In the genomic region with DNA sequence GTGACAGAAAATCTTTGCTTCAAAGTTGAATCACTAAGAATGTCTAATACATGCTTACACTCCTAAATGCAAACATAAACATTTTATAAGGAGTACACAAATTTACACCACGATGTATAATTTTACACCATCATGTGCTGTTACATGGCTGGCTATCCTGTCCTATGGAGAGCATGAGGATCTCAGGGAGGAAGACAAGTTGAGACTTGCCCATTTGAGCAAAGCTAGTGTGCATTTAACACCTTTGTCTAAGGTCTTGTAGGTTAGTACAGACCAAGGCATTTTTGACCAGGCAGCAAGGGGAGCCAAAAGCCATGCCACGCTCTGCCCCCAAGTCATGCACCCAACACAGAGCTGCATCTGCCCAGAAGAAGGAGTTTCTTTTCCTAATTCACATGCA, we compare ENCODE assay signal across 28 cellular contexts.
"Had no signal": no experiment of that assay in that cellular context is flagged by ENCODE, and none has a peak within 500 bp of the region (broad histone marks: within the 10 kb centered on the region; RNA-seq: fewer than 3 reads in every experiment).

No MANE protein-coding gene starts in this region.

- H3K9me3 Mint-ChIP-seq: activated B cell treated with CpG ODN at 0.5 μM for 24 hours; activated T-cell treated with anti-CD3 and anti-CD28 coated beads, Interleukin-2, amount 50 U/mL, for 4 hours; activated T-helper 2 cell treated with anti-CD3 and anti-CD28 coated beads, Interferon-gamma antibody, Interleukin-2, Interleukin-4, amounts not matched to agents 10 μg/mL and 5 μg/mL and 100 μg/mL, durations not matched to agents 14 hours and 24 hours and 36 hours; naive B cell; stimulated activated effector memory CD8-positive, alpha-beta T cell treated with anti-CD3 and anti-CD28 coated beads, Interleukin-12 subunit alpha, Interleukin-12 subunit beta, amount 100 ng/mL, for 72 hours; stimulated activated naive CD8-positive, alpha-beta T cell treated with anti-CD3 and anti-CD28 coated beads, Interleukin-15, amount 100 ng/mL, for 72 hours had no signal

- H3K27me3 Mint-ChIP-seq: activated CD4-positive, alpha-beta T cell treated with anti-CD3 and anti-CD28 coated beads for 36 hours; activated naive CD8-positive, alpha-beta T cell had no signal

- H3K27me3 ChIP-seq: adrenal gland, ascending aorta, colonic mucosa, dorsolateral prefrontal cortex, heart left ventricle had no signal

- H3K4me3 Mint-ChIP-seq: activated B cell treated with CpG ODN at 0.5 μM for 24 hours; activated CD4-positive, alpha-beta T cell treated with anti-CD3 and anti-CD28 coated beads for 36 hours; activated naive CD8-positive, alpha-beta T cell; activated T-cell treated with anti-CD3 and anti-CD28 coated beads, Interleukin-2, amount 50 U/mL, for 4 hours; naive B cell; stimulated activated effector memory CD8-positive, alpha-beta T cell treated with anti-CD3 and anti-CD28 coated beads, Interleukin-12 subunit alpha, Interleukin-12 subunit beta, amount 100 ng/mL, for 72 hours; stimulated activated naive CD8-positive, alpha-beta T cell treated with anti-CD3 and anti-CD28 coated beads, Interleukin-15, amount 100 ng/mL, for 72 hours had no signal

- H3K4me1 ChIP-seq: adrenal gland, ascending aorta, colonic mucosa, esophagus squamous epithelium, gastroesophageal sphincter, heart left ventricle, tibial artery had no signal

- H3K9me3 ChIP-seq: adrenal gland, ascending aorta, colonic mucosa, esophagus squamous epithelium, gastroesophageal sphincter, heart left ventricle, mucosa of descending colon, tibial artery had no signal

- H3K4me1 Mint-ChIP-seq: activated B cell treated with CpG ODN at 0.5 μM for 24 hours; activated CD4-positive, alpha-beta T cell treated with anti-CD3 and anti-CD28 coated beads for 36 hours; naive B cell; stimulated activated effector memory CD8-positive, alpha-beta T cell treated with anti-CD3 and anti-CD28 coated beads, Interleukin-12 subunit alpha, Interleukin-12 subunit beta, amount 100 ng/mL, for 72 hours; stimulated activated naive CD8-positive, alpha-beta T cell treated with anti-CD3 and anti-CD28 coated beads, Interleukin-15, amount 100 ng/mL, for 72 hours had no signal

- H3K27ac ChIP-seq: adrenal gland, ascending aorta, colonic mucosa, dorsolateral prefrontal cortex, esophagus squamous epithelium, gastroesophageal sphincter, heart left ventricle, tibial artery had no signal

- H3K36me3 ChIP-seq: adrenal gland, ascending aorta, colonic mucosa, esophagus squamous epithelium, gastroesophageal sphincter, heart left ventricle, tibial artery had no signal

- DNase-seq: activated B cell treated with CpG ODN at 0.5 μM for 24 hours; activated CD4-positive, alpha-beta T cell treated with anti-CD3 and anti-CD28 coated beads for 36 hours; activated CD4-positive, alpha-beta T cell treated with anti-CD3 and anti-CD28 coated beads, Interleukin-2, amount 50 U/mL, for 48 hours; activated CD8-positive, alpha-beta memory T cell treated with anti-CD3 and anti-CD28 coated beads, Interleukin-2, amount 50 U/mL, for 48 hours; activated naive CD4-positive, alpha-beta T cell; activated T-cell treated with anti-CD3 and anti-CD28 coated beads, Interleukin-2, amount 50 U/mL, for 4 hours; adrenal gland; colonic mucosa; dorsolateral prefrontal cortex; esophagus squamous epithelium; heart left ventricle; islet precursor cell; left colon; mesenchymal stem cell; mucosa of descending colon; naive B cell; posterior cingulate gyrus; small intestine; stimulated activated CD4-positive, alpha-beta T cell treated with anti-CD3 and anti-CD28 coated beads, Interleukin-2, amount 100 ng/mL, for 24 hours; stimulated activated naive CD8-positive, alpha-beta T cell treated with anti-CD3 and anti-CD28 coated beads, Interleukin-15, amount 100 ng/mL, for 72 hours; T1000; tibial artery had no signal

- ATAC-seq: activated CD4-positive, alpha-beta T cell treated with anti-CD3 and anti-CD28 coated beads for 36 hours; activated T-cell treated with anti-CD3 and anti-CD28 coated beads, Interleukin-2, amount 50 U/mL, for 4 hours; gastroesophageal sphincter; heart left ventricle; left colon; mucosa of descending colon; sciatic nerve; stimulated activated effector memory CD8-positive, alpha-beta T cell treated with anti-CD3 and anti-CD28 coated beads, Interleukin-12 subunit alpha, Interleukin-12 subunit beta, amount 100 ng/mL, for 72 hours; stimulated activated naive CD8-positive, alpha-beta T cell treated with anti-CD3 and anti-CD28 coated beads, Interleukin-15, amount 100 ng/mL, for 72 hours had no signal

- H3K4me3 ChIP-seq: adrenal gland, ascending aorta, colonic mucosa, dorsolateral prefrontal cortex, esophagus squamous epithelium, gastroesophageal sphincter, heart left ventricle, mucosa of descending colon, tibial artery had no signal

- H3K36me3 Mint-ChIP-seq: activated naive CD8-positive, alpha-beta T cell; naive B cell; stimulated activated effector memory CD8-positive, alpha-beta T cell treated with anti-CD3 and anti-CD28 coated beads, Interleukin-12 subunit alpha, Interleukin-12 subunit beta, amount 100 ng/mL, for 72 hours had no signal

- H3K27ac Mint-ChIP-seq: activated B cell treated with CpG ODN at 0.5 μM for 24 hours; activated CD4-positive, alpha-beta T cell treated with anti-CD3 and anti-CD28 coated beads for 36 hours; activated naive CD8-positive, alpha-beta T cell; activated T-helper 2 cell treated with anti-CD3 and anti-CD28 coated beads, Interferon-gamma antibody, Interleukin-2, Interleukin-4, amounts not matched to agents 10 μg/mL and 5 μg/mL and 100 μg/mL, durations not matched to agents 14 hours and 24 hours and 36 hours; naive B cell; stimulated activated effector memory CD8-positive, alpha-beta T cell treated with anti-CD3 and anti-CD28 coated beads, Interleukin-12 subunit alpha, Interleukin-12 subunit beta, amount 100 ng/mL, for 72 hours; stimulated activated naive CD8-positive, alpha-beta T cell treated with anti-CD3 and anti-CD28 coated beads, Interleukin-15, amount 100 ng/mL, for 72 hours had no signal
